In the genomic region with DNA sequence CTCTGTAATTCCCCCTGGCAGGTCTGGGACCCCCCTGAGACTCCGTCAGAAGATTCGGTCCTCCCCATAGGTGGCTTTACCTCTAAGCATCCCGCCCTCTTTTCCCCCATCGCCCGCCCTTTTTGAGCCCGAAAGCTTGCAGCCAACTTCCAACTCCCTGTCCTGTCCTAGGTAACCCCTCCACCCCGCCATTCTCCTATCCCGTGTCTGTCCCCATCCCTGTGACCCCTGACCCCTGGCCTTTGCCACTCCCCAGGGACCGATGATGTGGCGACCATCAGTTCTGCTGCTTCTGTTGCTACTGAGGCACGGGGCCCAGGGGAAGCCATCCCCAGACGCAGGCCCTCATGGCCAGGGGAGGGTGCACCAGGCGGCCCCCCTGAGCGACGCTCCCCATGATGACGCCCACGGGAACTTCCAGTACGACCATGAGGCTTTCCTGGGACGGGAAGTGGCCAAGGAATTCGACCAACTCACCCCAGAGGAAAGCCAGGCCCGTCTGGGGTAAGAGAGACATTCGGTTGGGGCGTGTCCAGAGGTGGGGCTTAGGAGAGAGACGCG, we compare ENCODE assay signal across 8 cellular contexts. TPM values are rescaled to one million over a fixed set of nuclear protein-coding genes. Genes with fewer than 3 reads are reported as not detected.
DNase-seq lines count a peak whose midpoint lies in the region; ATAC-seq and TF ChIP-seq lines count a peak whose summit lies in the region.

No MANE protein-coding gene starts in this region.

- intact Hi-C loops in Right ventricle myocardium inferior (cut with DNase I): no loop called here
- intact Hi-C loops in cardiac septum (cut with DNase I): no loop called here
- intact Hi-C loops in vagina (cut with DNase I): no loop called here

- H3K4me3 ChIP-seq in coronary artery: peak overlapping the region; percentile 82
- peak overlapping the region; percentile 55 to 60 for H3K4me3 ChIP-seq in vagina

- no peaks in the 10 kb centered on the region for H3K27me3 ChIP-seq in vagina

- ATAC-seq in Right ventricle myocardium inferior: peak; percentile 15
- ATAC-seq in HG03108 (IDR thresholded peaks at IDR 0.05; ENCODE audit: unreplicated experiment): no peak
- ATAC-seq in HG03175 (IDR thresholded peaks at IDR 0.05; ENCODE audit: unreplicated experiment): no peak

- no peaks in the 10 kb centered on the region for H3K36me3 ChIP-seq in vagina

- H3K4me1 ChIP-seq in vagina: peaks cover 11% of the 10 kb centered on the region

- TF ChIP-seq POLR2A in vagina (IDR thresholded peaks at IDR 0.05): no peak

- no peak for TF ChIP-seq CTCF in coronary artery (IDR thresholded peaks at IDR 0.05)
- no peak for TF ChIP-seq CTCF in vagina (IDR thresholded peaks at IDR 0.05)

- no peaks in the 10 kb centered on the region for H3K9me3 ChIP-seq in vagina

- DNase-seq in Right ventricle myocardium inferior (ENCODE audit: missing footprints) (no peak), cardiac septum (ENCODE audit: low spot score) (no peak), coronary artery (ENCODE audit: low spot score) (no peak), mucosa of gallbladder (ENCODE audit: low spot score) (peak; percentile 23), vagina (ENCODE audit: extremely low spot score in 2 of 2) (peak in 1 of 2 donors; percentile 87)
- DNase-seq in NK-92 treated with Interleukin-12 subunit alpha and Interleukin-12 subunit beta, amount 100 ng/mL, for 24 hours (lab: John Stamatoyannopoulos, UW): no peak

- H3K27ac ChIP-seq in coronary artery (peak overlapping the region; percentile 49 to 91), vagina (peak overlapping the region; percentile 72)

RNA-seq across cellular contexts. Expression of a gene that starts 0.5 kb away (rescaled TPM):
- total RNA-seq in Right ventricle myocardium inferior: 7.4 TPM
- 14.0 TPM for total RNA-seq in cardiac septum
- total RNA-seq in mucosa of gallbladder: 42.8 TPM
- 22.6 TPM for total RNA-seq in vagina

RNA-seq across cellular contexts. Expression of a gene that starts 15.8 kb away (rescaled TPM):
- total RNA-seq in Right ventricle myocardium inferior: 105 TPM
- total RNA-seq in cardiac septum: 50.6 TPM
- 320 TPM for total RNA-seq in mucosa of gallbladder
- total RNA-seq in vagina: 166 TPM

RNA-seq across cellular contexts. Expression of a gene that starts 32.1 kb away (rescaled TPM):
- total RNA-seq in Right ventricle myocardium inferior: 1,100 TPM
- total RNA-seq in cardiac septum: 729 TPM
- 1,395 TPM for total RNA-seq in mucosa of gallbladder
- 4,897 TPM for total RNA-seq in vagina

RNA-seq across cellular contexts. Expression of a gene that starts 40.9 kb away (rescaled TPM):
- total RNA-seq in Right ventricle myocardium inferior (1,486 TPM), cardiac septum (1,030 TPM), mucosa of gallbladder (2,400 TPM), vagina (3,900 TPM)

RNA-seq across cellular contexts. Expression of a gene that starts 52.1 kb away (rescaled TPM):
- 49.6 TPM for total RNA-seq in Right ventricle myocardium inferior
- total RNA-seq in cardiac septum: 34.5 TPM
- 56.3 TPM for total RNA-seq in mucosa of gallbladder
- total RNA-seq in vagina: 72.2 TPM
